ENCODE assay signal across 8 cellular contexts in the genomic region with DNA sequence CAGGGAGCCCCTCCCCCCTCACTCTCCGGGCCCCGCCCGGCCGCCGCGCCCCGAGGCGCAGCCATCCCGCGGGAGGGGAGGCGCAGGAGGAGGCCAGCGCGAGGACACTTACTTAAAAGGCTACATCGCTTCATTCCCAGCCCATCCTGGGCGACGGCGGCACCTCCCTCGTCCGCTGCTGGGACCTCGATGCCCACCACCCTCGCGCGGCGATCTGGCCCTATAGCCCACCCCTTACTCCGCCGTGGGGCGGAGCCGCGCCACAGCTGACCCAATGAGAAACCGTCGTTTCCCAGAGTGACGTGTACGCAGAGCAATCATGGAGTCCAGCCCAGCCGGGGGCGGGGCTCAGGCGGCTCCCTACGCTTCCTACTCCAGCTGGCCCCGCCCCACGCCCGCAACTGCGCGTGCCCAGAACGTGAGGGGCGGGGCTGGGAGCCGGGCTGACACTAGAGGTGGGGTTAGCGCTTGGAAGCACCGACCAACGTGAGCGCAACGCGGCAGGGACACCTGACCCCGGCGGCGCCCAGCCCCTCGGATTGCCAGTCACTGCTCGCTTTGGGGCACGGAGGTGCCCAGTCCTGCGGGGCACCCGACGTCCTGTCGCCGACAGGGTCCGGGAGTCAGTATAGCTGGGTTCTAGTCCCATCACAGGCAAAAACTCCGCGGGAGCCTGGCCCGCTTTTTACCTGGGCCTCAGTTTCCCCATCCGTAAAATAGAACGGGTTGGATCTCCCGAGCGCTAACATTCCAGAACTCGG. TPM values are rescaled to one million over a fixed set of nuclear protein-coding genes. Genes with fewer than 3 reads are reported as not detected.
DNase-seq lines count a peak whose midpoint lies in the region; ATAC-seq and TF ChIP-seq lines count a peak whose summit lies in the region.

A gene (minus strand): TSS at position 222 of the 761 bp plus-strand sequence. CDS start 16,165 bp downstream, outside the sequence.

- H3K4me1 ChIP-seq in HUES64 (ENCODE audit: insufficient read depth, low read length): no peaks in the 10 kb centered on the region
- peaks cover 25% of the 10 kb centered on the region for H3K4me1 ChIP-seq in OCI-LY1 (ENCODE audit: insufficient read depth, low read length, severe bottlenecking)

- H3K4me2 ChIP-seq in OCI-LY1 (ENCODE audit: low read length): peak within 1 kb of the TSS; percentile 85

- no peaks in the 10 kb centered on the region for H3K9me3 Mint-ChIP-seq in endothelial cell (ENCODE audit: unreplicated experiment)

- peak within 1 kb of the TSS; percentile 78 for H3K9ac ChIP-seq in HUES64 (ENCODE audit: low read depth, low read length)
- H3K9ac ChIP-seq in OCI-LY1 (ENCODE audit: low read length): peak within 1 kb of the TSS; percentile 79

- H3K4me3 ChIP-seq in HUES64 (ENCODE audit: low read length) (peak within 1 kb of the TSS; percentile 92), OCI-LY1 (ENCODE audit: low read depth, low read length, poor library complexity, severe bottlenecking) (peak within 1 kb of the TSS; percentile 91)

- H3K79me2 ChIP-seq in OCI-LY1 (ENCODE audit: insufficient read depth, low read length): peaks cover 25% of the 10 kb centered on the region

- WGBS in HUES64: under 1% methylated on average over 71 of the region's 71 CpGs

- peak within 1 kb of the TSS; percentile 98 for H3K4me3 Mint-ChIP-seq in endothelial cell (ENCODE audit: unreplicated experiment)

- peak; percentile 96 for ATAC-seq in GM21447 (IDR thresholded peaks at IDR 0.05; ENCODE audit: unreplicated experiment)

- H3K27me3 Mint-ChIP-seq in endothelial cell (ENCODE audit: unreplicated experiment): peaks cover 17% of the 10 kb centered on the region

- H3K27ac ChIP-seq in HUES64 (ENCODE audit: low read depth, low read length) (no peak within 1 kb of the TSS), OCI-LY1 (ENCODE audit: low read depth, low read length, poor library complexity, severe bottlenecking) (no peak within 1 kb of the TSS)

- H3K9me3 ChIP-seq in HUES64 (ENCODE audit: insufficient read depth, low read depth, low read length) (no peaks in the 10 kb centered on the region), OCI-LY1 (ENCODE audit: low read length) (no peaks in the 10 kb centered on the region)

- H3K4me1 Mint-ChIP-seq in endothelial cell (ENCODE audit: unreplicated experiment): peaks cover 15% of the 10 kb centered on the region

- peak; percentile 96 for DNase-seq in D341Med (ENCODE audit: low spot score)
- peak; percentile 98 for DNase-seq in activated CD8-positive, alpha-beta memory T cell treated with anti-CD3 and anti-CD28 coated beads, Interleukin-2, amount 50 U/mL, for 4 hours
- peak; percentile 99 for DNase-seq in endothelial cell (ENCODE audit: low spot score)
- peak; percentile 99 for DNase-seq in midbrain (lab: John Stamatoyannopoulos, UW)
- peak; percentile 94 to 97 for DNase-seq in stimulated activated CD8-positive, alpha-beta memory T cell treated with anti-CD3 and anti-CD28 coated beads, Interleukin-2, amount 100 ng/mL, for 1 hour (ENCODE audit: low read depth in 2 of 2)

- H2AFZ ChIP-seq in OCI-LY1 (ENCODE audit: low read length): no peak within 1 kb of the TSS

- H3K27me3 ChIP-seq in HUES64 (ENCODE audit: insufficient read depth, low read length): peaks cover 47% of the 10 kb centered on the region
- H3K27me3 ChIP-seq in OCI-LY1 (ENCODE audit: insufficient read depth, low read length): no peaks in the 10 kb centered on the region

- H3K9me2 ChIP-seq in OCI-LY1 (ENCODE audit: low read depth, low read length): no peaks in the 10 kb centered on the region

- H3K36me3 Mint-ChIP-seq in endothelial cell (ENCODE audit: low read depth, unreplicated experiment): no peaks in the 10 kb centered on the region

- no peaks in the 10 kb centered on the region for H4K20me1 ChIP-seq in OCI-LY1 (ENCODE audit: insufficient read depth, low read length)

- H3K36me3 ChIP-seq in HUES64 (ENCODE audit: insufficient read depth, low read length) (no peaks in the 10 kb centered on the region), OCI-LY1 (ENCODE audit: insufficient read depth, low read length) (no peaks in the 10 kb centered on the region)

- no peaks in the 10 kb centered on the region for H3F3A ChIP-seq in OCI-LY1 (ENCODE audit: insufficient read depth, low read length)

- TF ChIP-seq CTCF in OCI-LY1 (IDR thresholded peaks at IDR 0.05; ENCODE audit: low read length) (no peak), endothelial cell (IDR thresholded peaks at IDR 0.05; ENCODE audit: unreplicated experiment) (no peak)

- H3K27ac Mint-ChIP-seq in endothelial cell (ENCODE audit: unreplicated experiment): no peak within 1 kb of the TSS

RNA-seq across cellular contexts. Expression of the gene that starts here (rescaled TPM):
- 18.2 TPM for polyA plus RNA-seq in HUES64 (2013, experiment 1 of 2)
- 23.3 TPM for polyA plus RNA-seq in HUES64 (2013, experiment 2 of 2)
- total RNA-seq in endothelial cell (ENCODE audit: unreplicated experiment): 20.8 TPM
